ENCODE assay signal across 8 cellular contexts in the genomic region with DNA sequence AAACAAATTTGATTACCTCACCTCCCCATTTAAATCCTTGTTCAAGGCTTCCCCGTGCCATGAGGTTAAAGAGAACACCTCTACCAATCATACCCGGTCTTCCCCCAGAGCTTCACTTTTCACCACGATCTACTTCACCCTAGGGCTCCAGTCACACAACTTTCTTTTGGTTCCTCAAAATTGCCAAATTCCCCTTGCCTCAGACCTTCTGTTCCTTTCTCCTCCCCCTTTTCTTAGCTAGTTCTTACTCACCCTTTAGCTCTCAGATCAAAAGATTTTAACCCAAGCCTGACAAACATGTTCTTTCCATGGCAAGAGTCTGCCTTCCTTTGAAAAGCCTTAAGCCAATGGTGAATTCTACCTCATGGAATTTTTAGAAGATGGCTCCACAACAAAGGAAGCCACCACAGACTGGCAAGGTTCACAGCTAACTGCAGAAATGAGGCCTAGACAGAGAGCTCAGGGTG. TPM values are rescaled to one million over a fixed set of nuclear protein-coding genes. Genes with fewer than 3 reads are reported as not detected.
DNase-seq lines count a peak whose midpoint lies in the region; ATAC-seq, FAIRE-seq and TF ChIP-seq lines count a peak whose summit lies in the region.

No MANE protein-coding gene starts in this region.

- peak; percentile 61 for ATAC-seq in HG03280 (IDR thresholded peaks at IDR 0.05; ENCODE audit: unreplicated experiment)
- peak; percentile 93 for ATAC-seq in activated B cell treated with CpG ODN at 0.5 μM for 24 hours (ENCODE audit: low read depth)
- ATAC-seq in HG02970 (IDR thresholded peaks at IDR 0.05; ENCODE audit: low FRiP score, unreplicated experiment), result no peak

- no peaks in the 10 kb centered on the region for H3K9me3 Mint-ChIP-seq in activated B cell treated with CpG ODN at 0.5 μM for 24 hours

- H3K27me3 Mint-ChIP-seq in activated B cell treated with CpG ODN at 0.5 μM for 24 hours, result no peaks in the 10 kb centered on the region

- peak; percentile 96 for FAIRE-seq in GM19239 (lab: Jason Lieb, UNC)

- CTCF ChIA-PET in activated B cell treated with CpG ODN at 0.5 μM for 24 hours (lab: Charles Lee), result interaction anchor here (0.9 to 1.5 kb wide), 5 partner anchors 14 to 91 kb away, joined by 3 to 8 read pairs (median 4); no protein-coding TSS in a partner anchor

- POLR2A ChIA-PET in activated B cell treated with CpG ODN at 0.5 μM for 24 hours (lab: Charles Lee), result interaction anchor here (0.6 to 3.7 kb wide), 15 partner anchors 14 to 180 kb away, joined by 3 to 24 read pairs (median 4); partner anchors contain the start of genes MAPKAP1 and PBX3

- peak overlapping the region; percentile 59 for H3K4me3 Mint-ChIP-seq in activated B cell treated with CpG ODN at 0.5 μM for 24 hours

- DNase-seq in CD1c-positive myeloid dendritic cell (ENCODE audit: extremely low spot score) (peak; percentile 92), GM19239 (ENCODE audit: insufficient read length, low spot score) (peak; percentile 26), activated B cell treated with CpG ODN at 0.5 μM for 24 hours (no peak), medulla oblongata (ENCODE audit: extremely low spot score) (peak; percentile 60), NCI-H1694 treated with DMSO at 0.1 percent for 48 hours (lab: John Stamatoyannopoulos, UW) (no peak), NCI-H526 (lab: John Stamatoyannopoulos, UW) (no peak)

- intact Hi-C loops in activated B cell treated with CpG ODN at 0.5 μM for 24 hours (cut with micrococcal nuclease), result loop anchor here (1.0 to 5.0 kb wide), 5 partner anchors 18 to 96 kb away; no protein-coding TSS in a partner anchor

- peaks cover 86% of the 10 kb centered on the region for H3K4me1 Mint-ChIP-seq in activated B cell treated with CpG ODN at 0.5 μM for 24 hours

- no peak for TF ChIP-seq CTCF in activated B cell treated with CpG ODN at 0.5 μM for 24 hours (IDR thresholded peaks at IDR 0.05)

- H3K36me3 Mint-ChIP-seq in activated B cell treated with CpG ODN at 0.5 μM for 24 hours (ENCODE audit: low read depth), result peaks cover 13% of the 10 kb centered on the region

- peak overlapping the region; percentile 86 for H3K27ac Mint-ChIP-seq in activated B cell treated with CpG ODN at 0.5 μM for 24 hours

RNA-seq across cellular contexts. Expression of gene MAPKAP1, which starts 56.7 kb away (rescaled TPM):
- 80.2 and 84.9 TPM in 2 replicates for total RNA-seq in activated B cell treated with CpG ODN at 0.5 μM for 24 hours

Comparison
In these comparisons a context has a peak if more than half of its experiments do, and no peak if none do; other contexts are left out.
1. DNase-seq: peak in CD1c-positive myeloid dendritic cell (single experiment), GM19239 (single experiment) and medulla oblongata (single experiment); none in activated B cell treated with CpG ODN at 0.5 μM for 24 hours (single experiment), NCI-H1694 treated with DMSO at 0.1 percent for 48 hours (single experiment) and NCI-H526 (0 of 2).